2 cellular contexts compared by ENCODE assay signal in the genomic region with DNA sequence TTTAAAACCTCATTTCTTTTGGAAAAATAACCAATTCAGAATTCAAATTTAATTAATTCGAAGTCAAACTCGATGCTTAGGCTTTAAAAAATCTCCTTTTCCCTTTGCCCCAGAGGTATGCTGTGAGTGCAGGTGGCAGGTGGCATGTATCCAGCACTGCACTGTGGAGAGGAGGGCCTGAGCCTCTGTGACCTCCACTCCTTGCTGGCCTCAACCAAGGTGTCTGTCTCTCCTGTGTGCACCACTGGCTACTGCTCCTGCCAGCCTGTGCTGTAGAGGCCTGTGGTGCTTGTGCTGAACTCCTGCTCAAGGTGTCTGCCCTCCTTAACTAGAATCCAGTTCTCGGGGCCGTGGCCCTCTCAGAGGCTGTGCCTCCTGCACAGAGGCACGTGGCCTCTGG.
TF ChIP-seq lines count a peak whose summit lies in the region.

No MANE protein-coding gene starts in this region.

TF ChIP-seq in HepG2, 621 proteins besides CTCF, POLR2A, EP300 and RAD21:
- no peak for TF ChIP-seq ZFP90 (CRISPR knock-in tag; IDR thresholded peaks at IDR 0.05; ENCODE audit: borderline replicate concordance)
- TF ChIP-seq, protein P1, sequence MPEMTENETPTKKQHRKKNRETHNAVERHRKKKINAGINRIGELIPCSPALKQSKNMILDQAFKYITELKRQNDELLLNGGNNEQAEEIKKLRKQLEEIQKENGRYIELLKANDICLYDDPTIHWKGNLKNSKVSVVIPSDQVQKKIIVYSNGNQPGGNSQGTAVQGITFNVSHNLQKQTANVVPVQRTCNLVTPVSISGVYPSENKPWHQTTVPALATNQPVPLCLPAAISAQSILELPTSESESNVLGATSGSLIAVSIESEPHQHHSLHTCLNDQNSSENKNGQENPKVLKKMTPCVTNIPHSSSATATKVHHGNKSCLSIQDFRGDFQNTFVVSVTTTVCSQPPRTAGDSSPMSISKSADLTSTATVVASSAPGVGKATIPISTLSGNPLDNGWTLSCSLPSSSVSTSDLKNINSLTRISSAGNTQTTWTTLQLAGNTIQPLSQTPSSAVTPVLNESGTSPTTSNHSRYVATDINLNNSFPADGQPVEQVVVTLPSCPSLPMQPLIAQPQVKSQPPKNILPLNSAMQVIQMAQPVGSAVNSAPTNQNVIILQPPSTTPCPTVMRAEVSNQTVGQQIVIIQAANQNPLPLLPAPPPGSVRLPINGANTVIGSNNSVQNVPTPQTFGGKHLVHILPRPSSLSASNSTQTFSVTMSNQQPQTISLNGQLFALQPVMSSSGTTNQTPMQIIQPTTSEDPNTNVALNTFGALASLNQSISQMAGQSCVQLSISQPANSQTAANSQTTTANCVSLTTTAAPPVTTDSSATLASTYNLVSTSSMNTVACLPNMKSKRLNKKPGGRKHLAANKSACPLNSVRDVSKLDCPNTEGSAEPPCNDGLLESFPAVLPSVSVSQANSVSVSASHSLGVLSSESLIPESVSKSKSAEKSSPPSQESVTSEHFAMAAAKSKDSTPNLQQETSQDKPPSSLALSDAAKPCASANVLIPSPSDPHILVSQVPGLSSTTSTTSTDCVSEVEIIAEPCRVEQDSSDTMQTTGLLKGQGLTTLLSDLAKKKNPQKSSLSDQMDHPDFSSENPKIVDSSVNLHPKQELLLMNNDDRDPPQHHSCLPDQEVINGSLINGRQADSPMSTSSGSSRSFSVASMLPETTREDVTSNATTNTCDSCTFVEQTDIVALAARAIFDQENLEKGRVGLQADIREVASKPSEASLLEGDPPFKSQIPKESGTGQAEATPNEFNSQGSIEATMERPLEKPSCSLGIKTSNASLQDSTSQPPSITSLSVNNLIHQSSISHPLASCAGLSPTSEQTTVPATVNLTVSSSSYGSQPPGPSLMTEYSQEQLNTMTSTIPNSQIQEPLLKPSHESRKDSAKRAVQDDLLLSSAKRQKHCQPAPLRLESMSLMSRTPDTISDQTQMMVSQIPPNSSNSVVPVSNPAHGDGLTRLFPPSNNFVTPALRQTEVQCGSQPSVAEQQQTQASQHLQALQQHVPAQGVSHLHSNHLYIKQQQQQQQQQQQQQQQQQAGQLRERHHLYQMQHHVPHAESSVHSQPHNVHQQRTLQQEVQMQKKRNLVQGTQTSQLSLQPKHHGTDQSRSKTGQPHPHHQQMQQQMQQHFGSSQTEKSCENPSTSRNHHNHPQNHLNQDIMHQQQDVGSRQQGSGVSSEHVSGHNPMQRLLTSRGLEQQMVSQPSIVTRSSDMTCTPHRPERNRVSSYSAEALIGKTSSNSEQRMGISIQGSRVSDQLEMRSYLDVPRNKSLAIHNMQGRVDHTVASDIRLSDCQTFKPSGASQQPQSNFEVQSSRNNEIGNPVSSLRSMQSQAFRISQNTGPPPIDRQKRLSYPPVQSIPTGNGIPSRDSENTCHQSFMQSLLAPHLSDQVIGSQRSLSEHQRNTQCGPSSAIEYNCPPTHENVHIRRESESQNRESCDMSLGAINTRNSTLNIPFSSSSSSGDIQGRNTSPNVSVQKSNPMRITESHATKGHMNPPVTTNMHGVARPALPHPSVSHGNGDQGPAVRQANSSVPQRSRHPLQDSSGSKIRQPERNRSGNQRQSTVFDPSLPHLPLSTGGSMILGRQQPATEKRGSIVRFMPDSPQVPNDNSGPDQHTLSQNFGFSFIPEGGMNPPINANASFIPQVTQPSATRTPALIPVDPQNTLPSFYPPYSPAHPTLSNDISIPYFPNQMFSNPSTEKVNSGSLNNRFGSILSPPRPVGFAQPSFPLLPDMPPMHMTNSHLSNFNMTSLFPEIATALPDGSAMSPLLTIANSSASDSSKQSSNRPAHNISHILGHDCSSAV (CRISPR knock-in tag; IDR thresholded peaks at IDR 0.05; ENCODE audit: borderline replicate concordance): no peak
- no peak for TF ChIP-seq CCAR2 (optimal IDR thresholded peaks at IDR 0.05; ENCODE audit: low read depth, low read length)
- TF ChIP-seq, protein P2, sequence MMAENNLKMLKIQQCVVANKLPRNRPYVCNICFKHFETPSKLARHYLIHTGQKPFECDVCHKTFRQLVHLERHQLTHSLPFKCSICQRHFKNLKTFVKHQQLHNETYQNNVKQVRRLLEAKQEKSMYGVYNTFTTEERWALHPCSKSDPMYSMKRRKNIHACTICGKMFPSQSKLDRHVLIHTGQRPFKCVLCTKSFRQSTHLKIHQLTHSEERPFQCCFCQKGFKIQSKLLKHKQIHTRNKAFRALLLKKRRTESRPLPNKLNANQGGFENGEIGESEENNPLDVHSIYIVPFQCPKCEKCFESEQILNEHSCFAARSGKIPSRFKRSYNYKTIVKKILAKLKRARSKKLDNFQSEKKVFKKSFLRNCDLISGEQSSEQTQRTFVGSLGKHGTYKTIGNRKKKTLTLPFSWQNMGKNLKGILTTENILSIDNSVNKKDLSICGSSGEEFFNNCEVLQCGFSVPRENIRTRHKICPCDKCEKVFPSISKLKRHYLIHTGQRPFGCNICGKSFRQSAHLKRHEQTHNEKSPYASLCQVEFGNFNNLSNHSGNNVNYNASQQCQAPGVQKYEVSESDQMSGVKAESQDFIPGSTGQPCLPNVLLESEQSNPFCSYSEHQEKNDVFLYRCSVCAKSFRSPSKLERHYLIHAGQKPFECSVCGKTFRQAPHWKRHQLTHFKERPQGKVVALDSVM (CRISPR knock-in tag; IDR thresholded peaks at IDR 0.05): peak; percentile 68; the same call in 1 of the 2 replicates
- no peak for TF ChIP-seq SAFB2 (CRISPR knock-in tag; IDR thresholded peaks at IDR 0.05; ENCODE audit: borderline replicate concordance, low read depth)
TF ChIP-seq in HepG2: peak in this region for 1.

TF ChIP-seq in K562, 482 proteins besides CTCF, POLR2A, EP300 and RAD21:
- TF ChIP-seq, protein P3, sequence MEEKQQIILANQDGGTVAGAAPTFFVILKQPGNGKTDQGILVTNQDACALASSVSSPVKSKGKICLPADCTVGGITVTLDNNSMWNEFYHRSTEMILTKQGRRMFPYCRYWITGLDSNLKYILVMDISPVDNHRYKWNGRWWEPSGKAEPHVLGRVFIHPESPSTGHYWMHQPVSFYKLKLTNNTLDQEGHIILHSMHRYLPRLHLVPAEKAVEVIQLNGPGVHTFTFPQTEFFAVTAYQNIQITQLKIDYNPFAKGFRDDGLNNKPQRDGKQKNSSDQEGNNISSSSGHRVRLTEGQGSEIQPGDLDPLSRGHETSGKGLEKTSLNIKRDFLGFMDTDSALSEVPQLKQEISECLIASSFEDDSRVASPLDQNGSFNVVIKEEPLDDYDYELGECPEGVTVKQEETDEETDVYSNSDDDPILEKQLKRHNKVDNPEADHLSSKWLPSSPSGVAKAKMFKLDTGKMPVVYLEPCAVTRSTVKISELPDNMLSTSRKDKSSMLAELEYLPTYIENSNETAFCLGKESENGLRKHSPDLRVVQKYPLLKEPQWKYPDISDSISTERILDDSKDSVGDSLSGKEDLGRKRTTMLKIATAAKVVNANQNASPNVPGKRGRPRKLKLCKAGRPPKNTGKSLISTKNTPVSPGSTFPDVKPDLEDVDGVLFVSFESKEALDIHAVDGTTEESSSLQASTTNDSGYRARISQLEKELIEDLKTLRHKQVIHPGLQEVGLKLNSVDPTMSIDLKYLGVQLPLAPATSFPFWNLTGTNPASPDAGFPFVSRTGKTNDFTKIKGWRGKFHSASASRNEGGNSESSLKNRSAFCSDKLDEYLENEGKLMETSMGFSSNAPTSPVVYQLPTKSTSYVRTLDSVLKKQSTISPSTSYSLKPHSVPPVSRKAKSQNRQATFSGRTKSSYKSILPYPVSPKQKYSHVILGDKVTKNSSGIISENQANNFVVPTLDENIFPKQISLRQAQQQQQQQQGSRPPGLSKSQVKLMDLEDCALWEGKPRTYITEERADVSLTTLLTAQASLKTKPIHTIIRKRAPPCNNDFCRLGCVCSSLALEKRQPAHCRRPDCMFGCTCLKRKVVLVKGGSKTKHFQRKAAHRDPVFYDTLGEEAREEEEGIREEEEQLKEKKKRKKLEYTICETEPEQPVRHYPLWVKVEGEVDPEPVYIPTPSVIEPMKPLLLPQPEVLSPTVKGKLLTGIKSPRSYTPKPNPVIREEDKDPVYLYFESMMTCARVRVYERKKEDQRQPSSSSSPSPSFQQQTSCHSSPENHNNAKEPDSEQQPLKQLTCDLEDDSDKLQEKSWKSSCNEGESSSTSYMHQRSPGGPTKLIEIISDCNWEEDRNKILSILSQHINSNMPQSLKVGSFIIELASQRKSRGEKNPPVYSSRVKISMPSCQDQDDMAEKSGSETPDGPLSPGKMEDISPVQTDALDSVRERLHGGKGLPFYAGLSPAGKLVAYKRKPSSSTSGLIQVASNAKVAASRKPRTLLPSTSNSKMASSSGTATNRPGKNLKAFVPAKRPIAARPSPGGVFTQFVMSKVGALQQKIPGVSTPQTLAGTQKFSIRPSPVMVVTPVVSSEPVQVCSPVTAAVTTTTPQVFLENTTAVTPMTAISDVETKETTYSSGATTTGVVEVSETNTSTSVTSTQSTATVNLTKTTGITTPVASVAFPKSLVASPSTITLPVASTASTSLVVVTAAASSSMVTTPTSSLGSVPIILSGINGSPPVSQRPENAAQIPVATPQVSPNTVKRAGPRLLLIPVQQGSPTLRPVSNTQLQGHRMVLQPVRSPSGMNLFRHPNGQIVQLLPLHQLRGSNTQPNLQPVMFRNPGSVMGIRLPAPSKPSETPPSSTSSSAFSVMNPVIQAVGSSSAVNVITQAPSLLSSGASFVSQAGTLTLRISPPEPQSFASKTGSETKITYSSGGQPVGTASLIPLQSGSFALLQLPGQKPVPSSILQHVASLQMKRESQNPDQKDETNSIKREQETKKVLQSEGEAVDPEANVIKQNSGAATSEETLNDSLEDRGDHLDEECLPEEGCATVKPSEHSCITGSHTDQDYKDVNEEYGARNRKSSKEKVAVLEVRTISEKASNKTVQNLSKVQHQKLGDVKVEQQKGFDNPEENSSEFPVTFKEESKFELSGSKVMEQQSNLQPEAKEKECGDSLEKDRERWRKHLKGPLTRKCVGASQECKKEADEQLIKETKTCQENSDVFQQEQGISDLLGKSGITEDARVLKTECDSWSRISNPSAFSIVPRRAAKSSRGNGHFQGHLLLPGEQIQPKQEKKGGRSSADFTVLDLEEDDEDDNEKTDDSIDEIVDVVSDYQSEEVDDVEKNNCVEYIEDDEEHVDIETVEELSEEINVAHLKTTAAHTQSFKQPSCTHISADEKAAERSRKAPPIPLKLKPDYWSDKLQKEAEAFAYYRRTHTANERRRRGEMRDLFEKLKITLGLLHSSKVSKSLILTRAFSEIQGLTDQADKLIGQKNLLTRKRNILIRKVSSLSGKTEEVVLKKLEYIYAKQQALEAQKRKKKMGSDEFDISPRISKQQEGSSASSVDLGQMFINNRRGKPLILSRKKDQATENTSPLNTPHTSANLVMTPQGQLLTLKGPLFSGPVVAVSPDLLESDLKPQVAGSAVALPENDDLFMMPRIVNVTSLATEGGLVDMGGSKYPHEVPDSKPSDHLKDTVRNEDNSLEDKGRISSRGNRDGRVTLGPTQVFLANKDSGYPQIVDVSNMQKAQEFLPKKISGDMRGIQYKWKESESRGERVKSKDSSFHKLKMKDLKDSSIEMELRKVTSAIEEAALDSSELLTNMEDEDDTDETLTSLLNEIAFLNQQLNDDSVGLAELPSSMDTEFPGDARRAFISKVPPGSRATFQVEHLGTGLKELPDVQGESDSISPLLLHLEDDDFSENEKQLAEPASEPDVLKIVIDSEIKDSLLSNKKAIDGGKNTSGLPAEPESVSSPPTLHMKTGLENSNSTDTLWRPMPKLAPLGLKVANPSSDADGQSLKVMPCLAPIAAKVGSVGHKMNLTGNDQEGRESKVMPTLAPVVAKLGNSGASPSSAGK (IDR thresholded peaks at IDR 0.05): peak; percentile 32; the same call in 1 of the 2 replicates
- no peak for TF ChIP-seq RBM17 (IDR thresholded peaks at IDR 0.05; ENCODE audit: borderline replicate concordance, low read depth, low read length)
